In the genomic region with DNA sequence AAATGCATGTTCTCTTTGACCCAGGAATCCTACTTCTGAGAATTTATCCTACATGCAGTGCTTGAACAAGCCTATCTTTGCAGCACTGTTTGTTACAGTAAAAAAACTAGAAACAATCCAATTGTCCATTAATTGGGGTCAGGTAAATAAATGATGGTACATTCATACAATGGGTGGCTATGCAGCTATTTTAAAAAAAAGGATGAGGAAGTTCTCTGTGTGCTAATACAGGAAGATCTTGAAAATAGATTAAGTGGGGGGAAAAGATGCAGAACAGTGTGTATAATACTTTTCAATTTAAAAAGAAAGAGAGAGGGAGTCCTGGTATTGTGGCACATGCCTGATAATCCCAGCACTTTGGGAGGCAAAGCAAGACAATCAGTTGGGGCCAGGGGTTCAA, we compare ENCODE assay signal across 1 cellular context.
TF ChIP-seq lines count a peak whose summit lies in the region.

No MANE protein-coding gene starts in this region.

TF ChIP-seq in GM12878, 131 proteins besides CTCF, POLR2A, EP300 and RAD21 (continued from another document):
- TF ChIP-seq, protein P1, sequence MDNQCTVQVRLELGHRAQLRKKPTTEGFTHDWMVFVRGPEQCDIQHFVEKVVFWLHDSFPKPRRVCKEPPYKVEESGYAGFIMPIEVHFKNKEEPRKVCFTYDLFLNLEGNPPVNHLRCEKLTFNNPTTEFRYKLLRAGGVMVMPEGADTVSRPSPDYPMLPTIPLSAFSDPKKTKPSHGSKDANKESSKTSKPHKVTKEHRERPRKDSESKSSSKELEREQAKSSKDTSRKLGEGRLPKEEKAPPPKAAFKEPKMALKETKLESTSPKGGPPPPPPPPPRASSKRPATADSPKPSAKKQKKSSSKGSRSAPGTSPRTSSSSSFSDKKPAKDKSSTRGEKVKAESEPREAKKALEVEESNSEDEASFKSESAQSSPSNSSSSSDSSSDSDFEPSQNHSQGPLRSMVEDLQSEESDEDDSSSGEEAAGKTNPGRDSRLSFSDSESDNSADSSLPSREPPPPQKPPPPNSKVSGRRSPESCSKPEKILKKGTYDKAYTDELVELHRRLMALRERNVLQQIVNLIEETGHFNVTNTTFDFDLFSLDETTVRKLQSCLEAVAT (IDR thresholded peaks at IDR 0.05), result no peak
- no peak for TF ChIP-seq RELA (IDR thresholded peaks at IDR 0.05; ENCODE audit: borderline replicate concordance, partially characterized antibody)
- TF ChIP-seq, protein P2, sequence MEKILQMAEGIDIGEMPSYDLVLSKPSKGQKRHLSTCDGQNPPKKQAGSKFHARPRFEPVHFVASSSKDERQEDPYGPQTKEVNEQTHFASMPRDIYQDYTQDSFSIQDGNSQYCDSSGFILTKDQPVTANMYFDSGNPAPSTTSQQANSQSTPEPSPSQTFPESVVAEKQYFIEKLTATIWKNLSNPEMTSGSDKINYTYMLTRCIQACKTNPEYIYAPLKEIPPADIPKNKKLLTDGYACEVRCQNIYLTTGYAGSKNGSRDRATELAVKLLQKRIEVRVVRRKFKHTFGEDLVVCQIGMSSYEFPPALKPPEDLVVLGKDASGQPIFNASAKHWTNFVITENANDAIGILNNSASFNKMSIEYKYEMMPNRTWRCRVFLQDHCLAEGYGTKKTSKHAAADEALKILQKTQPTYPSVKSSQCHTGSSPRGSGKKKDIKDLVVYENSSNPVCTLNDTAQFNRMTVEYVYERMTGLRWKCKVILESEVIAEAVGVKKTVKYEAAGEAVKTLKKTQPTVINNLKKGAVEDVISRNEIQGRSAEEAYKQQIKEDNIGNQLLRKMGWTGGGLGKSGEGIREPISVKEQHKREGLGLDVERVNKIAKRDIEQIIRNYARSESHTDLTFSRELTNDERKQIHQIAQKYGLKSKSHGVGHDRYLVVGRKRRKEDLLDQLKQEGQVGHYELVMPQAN (conservative IDR thresholded peaks at IDR 0.05), result no peak
- TF ChIP-seq, protein P3, sequence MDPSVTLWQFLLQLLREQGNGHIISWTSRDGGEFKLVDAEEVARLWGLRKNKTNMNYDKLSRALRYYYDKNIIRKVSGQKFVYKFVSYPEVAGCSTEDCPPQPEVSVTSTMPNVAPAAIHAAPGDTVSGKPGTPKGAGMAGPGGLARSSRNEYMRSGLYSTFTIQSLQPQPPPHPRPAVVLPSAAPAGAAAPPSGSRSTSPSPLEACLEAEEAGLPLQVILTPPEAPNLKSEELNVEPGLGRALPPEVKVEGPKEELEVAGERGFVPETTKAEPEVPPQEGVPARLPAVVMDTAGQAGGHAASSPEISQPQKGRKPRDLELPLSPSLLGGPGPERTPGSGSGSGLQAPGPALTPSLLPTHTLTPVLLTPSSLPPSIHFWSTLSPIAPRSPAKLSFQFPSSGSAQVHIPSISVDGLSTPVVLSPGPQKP (IDR thresholded peaks at IDR 0.05; ENCODE audit: low read depth, low read length), result no peak
